25 cellular contexts compared by ENCODE assay signal in the genomic region with DNA sequence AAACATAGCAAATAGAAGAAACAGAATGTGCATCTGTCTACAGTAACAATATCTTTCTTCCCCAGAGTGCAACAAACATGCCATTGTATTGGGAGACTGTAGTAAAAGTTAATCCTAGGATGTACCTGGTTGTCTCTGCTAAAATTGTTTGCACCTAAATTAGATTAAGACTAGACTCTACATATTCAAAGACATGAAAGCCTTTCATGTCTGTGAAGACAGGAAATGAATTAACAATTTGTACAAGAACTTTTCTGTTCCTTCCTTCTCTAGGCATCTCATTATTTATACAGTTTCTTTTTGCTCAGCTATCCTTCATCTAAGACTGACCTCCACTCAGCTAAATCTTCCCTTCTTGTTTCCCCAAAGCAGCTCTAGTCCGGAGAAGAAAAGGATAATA.
DNase-seq lines count a peak whose midpoint lies in the region; ATAC-seq and TF ChIP-seq lines count a peak whose summit lies in the region.
"Had no signal": no experiment of that assay in that cellular context is flagged by ENCODE, and none has a peak within 500 bp of the region (broad histone marks: within the 10 kb centered on the region; RNA-seq: fewer than 3 reads in every experiment).

No MANE protein-coding gene starts in this region.

- intact Hi-C loops in activated CD4-positive, alpha-beta T cell treated with anti-CD3 and anti-CD28 coated beads, Interleukin-2, amount 10 ng/mL, durations not matched to agents 24 days and 14 days (cut with micrococcal nuclease), result loop anchor here (5.0 kb wide), 1 partner anchor 36 kb away; no protein-coding TSS in a partner anchor

- H3K27ac Mint-ChIP-seq in activated CD4-positive, alpha-beta T cell treated with anti-CD3 and anti-CD28 coated beads, Interleukin-2, amount 10 ng/mL, durations not matched to agents 24 days and 14 days, result peak overlapping the region; percentile 31
- peak overlapping the region; percentile 79 for H3K27ac Mint-ChIP-seq in activated naive CD8-positive, alpha-beta T cell
- no peak overlapping the region for H3K27ac Mint-ChIP-seq in activated naive CD8-positive, alpha-beta T cell treated with anti-CD3 and anti-CD28 coated beads, Interleukin-2, amount 50 U/mL, for 24 hours
- peak overlapping the region; percentile 35 for H3K27ac Mint-ChIP-seq in activated CD8-positive, alpha-beta T cell treated with anti-CD3 and anti-CD28 coated beads, Interleukin-2, amount 10 ng/mL, durations not matched to agents 7 days and 5 days
- no peak overlapping the region for H3K27ac Mint-ChIP-seq in endodermal cell
- H3K27ac Mint-ChIP-seq: GM23338, H9 had no signal

- H3K27me3 Mint-ChIP-seq in activated CD4-positive, alpha-beta T cell treated with anti-CD3 and anti-CD28 coated beads, Interleukin-2, amount 10 ng/mL, durations not matched to agents 24 days and 14 days, result no peaks in the 10 kb centered on the region
- H3K27me3 Mint-ChIP-seq in activated naive CD8-positive, alpha-beta T cell, result no peaks in the 10 kb centered on the region
- no peaks in the 10 kb centered on the region for H3K27me3 Mint-ChIP-seq in activated naive CD8-positive, alpha-beta T cell treated with anti-CD3 and anti-CD28 coated beads, Interleukin-2, amount 50 U/mL, for 24 hours
- H3K27me3 Mint-ChIP-seq in activated CD8-positive, alpha-beta T cell treated with anti-CD3 and anti-CD28 coated beads, Interleukin-2, amount 10 ng/mL, durations not matched to agents 7 days and 5 days (ENCODE audit: low read depth), result no peaks in the 10 kb centered on the region
- H3K27me3 Mint-ChIP-seq in endodermal cell (ENCODE audit: insufficient read depth), result no peaks in the 10 kb centered on the region
- H3K27me3 Mint-ChIP-seq: CD4-positive, CD25-positive, alpha-beta regulatory T cell had no signal

- CTCF ChIA-PET in activated CD8-positive, alpha-beta T cell treated with anti-CD3 and anti-CD28 coated beads, Interleukin-2, amount 10 ng/mL, durations not matched to agents 7 days and 5 days (lab: Charles Lee), result interaction anchor here (1.2 to 4.9 kb wide), 2 partner anchors 11 to 14 kb away, joined by 3 to 34 read pairs; no protein-coding TSS in a partner anchor

- peaks cover 7% of the 10 kb centered on the region for H3K9me3 Mint-ChIP-seq in activated CD4-positive, alpha-beta T cell treated with anti-CD3 and anti-CD28 coated beads, Interleukin-2, amount 10 ng/mL, durations not matched to agents 24 days and 14 days
- H3K9me3 Mint-ChIP-seq in activated naive CD8-positive, alpha-beta T cell (ENCODE audit: low read depth), result no peaks in the 10 kb centered on the region
- peaks cover 4% of the 10 kb centered on the region for H3K9me3 Mint-ChIP-seq in activated naive CD8-positive, alpha-beta T cell treated with anti-CD3 and anti-CD28 coated beads, Interleukin-2, amount 50 U/mL, for 24 hours
- H3K9me3 Mint-ChIP-seq in activated CD8-positive, alpha-beta T cell treated with anti-CD3 and anti-CD28 coated beads, Interleukin-2, amount 10 ng/mL, durations not matched to agents 7 days and 5 days (ENCODE audit: insufficient read depth), result peaks cover 4% of the 10 kb centered on the region
- H3K9me3 Mint-ChIP-seq in endodermal cell, result peaks cover 5% of the 10 kb centered on the region
- H3K9me3 Mint-ChIP-seq: GM23338 had no signal

- ATAC-seq in activated naive CD8-positive, alpha-beta T cell treated with anti-CD3 and anti-CD28 coated beads, Interleukin-2, amount 50 U/mL, for 24 hours, result no peak
- ATAC-seq in activated CD8-positive, alpha-beta T cell treated with anti-CD3 and anti-CD28 coated beads, Interleukin-2, amount 10 ng/mL, durations not matched to agents 7 days and 5 days, result peak; percentile 27
- ATAC-seq: GM12878, GM23338, K562 had no signal

- no peaks in the 10 kb centered on the region for H3K27me3 ChIP-seq in endodermal cell (ENCODE audit: control insufficient read depth, insufficient read depth, low read length, poor library complexity, severe bottlenecking)

- POLR2A ChIA-PET in activated CD8-positive, alpha-beta T cell treated with anti-CD3 and anti-CD28 coated beads, Interleukin-2, amount 10 ng/mL, durations not matched to agents 7 days and 5 days (lab: Charles Lee), result interaction anchor here (1.2 kb wide), 1 partner anchor 13 kb away, joined by 3 read pairs; no protein-coding TSS in a partner anchor

- H3K9ac ChIP-seq in endodermal cell (ENCODE audit: extremely low read depth, low read length, poor library complexity, severe bottlenecking), result no peak overlapping the region

- H3K4me1 ChIP-seq in endodermal cell (ENCODE audit: control insufficient read depth, insufficient read depth, low read length), result no peaks in the 10 kb centered on the region
- H3K4me1 ChIP-seq: Caco-2 had no signal

- no peak for TF ChIP-seq CTCF in endodermal cell (conservative IDR thresholded peaks at IDR 0.05)

- H3K36me3 ChIP-seq in endodermal cell (ENCODE audit: control insufficient read depth, insufficient read depth, low read length), result peaks cover 46% of the 10 kb centered on the region

- H3K27ac ChIP-seq in endodermal cell (ENCODE audit: low read depth, low read length), result no peak overlapping the region

- 100% methylated on average over 1 of the region's 1 CpG; no CpG with 5 or more reads in 1 of the 2 experiments for whole genome bisulfite sequencing in endodermal cell (ENCODE audit: insufficient coverage in 1 of 2, insufficient read length in 1 of 2), 2 experiments

- H3K4me3 Mint-ChIP-seq in activated CD4-positive, alpha-beta T cell treated with anti-CD3 and anti-CD28 coated beads, Interleukin-2, amount 10 ng/mL, durations not matched to agents 24 days and 14 days, result peak overlapping the region; percentile 14
- peak overlapping the region; percentile 66 for H3K4me3 Mint-ChIP-seq in activated naive CD8-positive, alpha-beta T cell
- no peak overlapping the region for H3K4me3 Mint-ChIP-seq in activated naive CD8-positive, alpha-beta T cell treated with anti-CD3 and anti-CD28 coated beads, Interleukin-2, amount 50 U/mL, for 24 hours
- H3K4me3 Mint-ChIP-seq in activated CD8-positive, alpha-beta T cell treated with anti-CD3 and anti-CD28 coated beads, Interleukin-2, amount 10 ng/mL, durations not matched to agents 7 days and 5 days, result no peak overlapping the region
- H3K4me3 Mint-ChIP-seq in endodermal cell, result no peak overlapping the region
- H3K4me3 Mint-ChIP-seq: GM23338, H9 had no signal

- H3K36me3 Mint-ChIP-seq in activated CD4-positive, alpha-beta T cell treated with anti-CD3 and anti-CD28 coated beads, Interleukin-2, amount 10 ng/mL, durations not matched to agents 24 days and 14 days (ENCODE audit: low read depth), result peaks cover 4% of the 10 kb centered on the region
- H3K36me3 Mint-ChIP-seq in activated naive CD8-positive, alpha-beta T cell, result no peaks in the 10 kb centered on the region
- peaks cover 2% of the 10 kb centered on the region for H3K36me3 Mint-ChIP-seq in activated naive CD8-positive, alpha-beta T cell treated with anti-CD3 and anti-CD28 coated beads, Interleukin-2, amount 50 U/mL, for 24 hours (ENCODE audit: low read depth)
- peaks cover 7% of the 10 kb centered on the region for H3K36me3 Mint-ChIP-seq in activated CD8-positive, alpha-beta T cell treated with anti-CD3 and anti-CD28 coated beads, Interleukin-2, amount 10 ng/mL, durations not matched to agents 7 days and 5 days (ENCODE audit: low read depth)
- H3K36me3 Mint-ChIP-seq in endodermal cell (ENCODE audit: low read depth), result peaks cover 42% of the 10 kb centered on the region

- H3K4me3 ChIP-seq in endodermal cell (ENCODE audit: low read length), result no peak overlapping the region
- H3K4me3 ChIP-seq: GM12878, GM23338, K562 had no signal

- peaks cover 11% of the 10 kb centered on the region for H3K9me3 ChIP-seq in endodermal cell (ENCODE audit: control insufficient read depth, low read length)
- H3K9me3 ChIP-seq: Caco-2 had no signal

- H3K4me1 Mint-ChIP-seq in activated CD4-positive, alpha-beta T cell treated with anti-CD3 and anti-CD28 coated beads, Interleukin-2, amount 10 ng/mL, durations not matched to agents 24 days and 14 days, result peaks cover 20% of the 10 kb centered on the region
- peaks cover 48% of the 10 kb centered on the region for H3K4me1 Mint-ChIP-seq in activated naive CD8-positive, alpha-beta T cell (ENCODE audit: low read depth)
- peaks cover 26% of the 10 kb centered on the region for H3K4me1 Mint-ChIP-seq in activated naive CD8-positive, alpha-beta T cell treated with anti-CD3 and anti-CD28 coated beads, Interleukin-2, amount 50 U/mL, for 24 hours
- peaks cover 26% of the 10 kb centered on the region for H3K4me1 Mint-ChIP-seq in activated CD8-positive, alpha-beta T cell treated with anti-CD3 and anti-CD28 coated beads, Interleukin-2, amount 10 ng/mL, durations not matched to agents 7 days and 5 days (ENCODE audit: low read depth)
- no peaks in the 10 kb centered on the region for H3K4me1 Mint-ChIP-seq in endodermal cell
- H3K4me1 Mint-ChIP-seq: GM23338, H9 had no signal

- DNase-seq in activated CD4-positive, alpha-beta T cell treated with anti-CD3 and anti-CD28 coated beads, Interleukin-2, amount 10 ng/mL, durations not matched to agents 24 days and 14 days, result no peak
- no peak for DNase-seq in activated CD4-positive, alpha-beta T cell treated with anti-CD3 and anti-CD28 coated beads, Interleukin-2, amount 50 U/mL, for 48 hours
- no peak for DNase-seq in activated naive CD8-positive, alpha-beta T cell treated with anti-CD3 and anti-CD28 coated beads, Interleukin-2, amount 50 U/mL, for 24 hours
- DNase-seq in activated CD8-positive, alpha-beta T cell treated with anti-CD3 and anti-CD28 coated beads, Interleukin-2, amount 10 ng/mL, durations not matched to agents 7 days and 5 days, result no peak
- no peak for DNase-seq in endodermal cell
- no peak for DNase-seq in NCI-H2227 (lab: John Stamatoyannopoulos, UW; ENCODE audit: unreplicated experiment)
- DNase-seq: Caco-2, DMS79, EL, GDM1, H9, Kasumi-1, MV-4-11, NCI-H1105, NCI-H1436 treated with DMSO at 0.1 percent for 48 hours, NCI-H187 treated with DMSO at 0.1 percent for 48 hours, NCI-H2171 treated with DMSO at 0.1 percent for 48 hours, NCI-H446, NCI-H524 treated with DMSO at 0.1 percent for 48 hours, NCI-H774 had no signal

Comparison
In these comparisons a context has a peak if more than half of its experiments do, and no peak if none do; other contexts are left out.
1. H3K27ac Mint-ChIP-seq: peak in activated CD4-positive, alpha-beta T cell treated with anti-CD3 and anti-CD28 coated beads, Interleukin-2, amount 10 ng/mL, durations not matched to agents 24 days and 14 days (single experiment), activated naive CD8-positive, alpha-beta T cell (single experiment) and activated CD8-positive, alpha-beta T cell treated with anti-CD3 and anti-CD28 coated beads, Interleukin-2, amount 10 ng/mL, durations not matched to agents 7 days and 5 days (single experiment); none in activated naive CD8-positive, alpha-beta T cell treated with anti-CD3 and anti-CD28 coated beads, Interleukin-2, amount 50 U/mL, for 24 hours (single experiment) and endodermal cell (single experiment).
2. H3K4me3 Mint-ChIP-seq: peak in activated CD4-positive, alpha-beta T cell treated with anti-CD3 and anti-CD28 coated beads, Interleukin-2, amount 10 ng/mL, durations not matched to agents 24 days and 14 days (single experiment) and activated naive CD8-positive, alpha-beta T cell (single experiment); none in activated naive CD8-positive, alpha-beta T cell treated with anti-CD3 and anti-CD28 coated beads, Interleukin-2, amount 50 U/mL, for 24 hours (single experiment), activated CD8-positive, alpha-beta T cell treated with anti-CD3 and anti-CD28 coated beads, Interleukin-2, amount 10 ng/mL, durations not matched to agents 7 days and 5 days (single experiment) and endodermal cell (single experiment).